8 cellular contexts compared by ENCODE assay signal in the genomic region with DNA sequence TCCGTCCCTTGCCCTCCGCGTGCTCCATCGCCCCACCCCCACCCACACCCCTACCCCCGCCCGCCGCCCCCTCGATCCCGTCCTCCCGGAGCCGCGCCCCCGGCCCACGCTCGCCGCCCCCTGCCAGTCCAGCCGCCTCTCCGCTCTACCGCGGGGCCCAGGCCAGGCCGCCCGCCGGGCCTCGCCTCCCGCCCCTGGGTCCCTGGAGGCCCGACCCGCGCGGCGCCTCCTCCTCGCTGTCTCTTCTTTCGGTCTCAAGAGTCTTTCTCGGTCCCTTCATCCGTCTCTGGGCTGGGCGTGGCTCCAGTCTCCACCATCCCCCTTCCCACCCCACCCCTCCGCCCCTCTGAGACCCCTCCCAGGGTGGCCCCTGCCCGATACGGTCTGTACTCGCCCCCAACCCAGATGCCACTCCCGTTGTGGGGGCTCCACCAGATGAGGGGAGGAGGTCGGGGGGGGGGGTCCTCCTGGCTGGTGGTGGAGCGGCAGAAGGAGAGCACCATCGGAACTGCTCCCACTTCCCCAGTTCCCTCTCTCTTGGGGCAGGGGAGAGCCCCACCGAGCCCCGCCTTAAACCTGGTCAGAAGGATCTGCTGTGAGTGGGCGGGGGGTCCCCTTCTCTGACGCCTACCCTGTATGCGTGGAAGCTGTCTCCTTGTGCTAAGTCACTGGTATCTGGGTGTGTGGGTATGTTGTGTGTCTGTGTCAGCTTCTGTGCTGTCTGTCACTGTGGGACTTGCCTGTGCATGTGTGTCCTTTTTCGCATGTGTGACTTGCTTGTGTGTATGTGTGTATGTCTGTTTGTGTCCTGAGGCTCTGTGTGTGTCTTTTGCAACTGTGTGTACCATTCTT. TPM values are rescaled to one million over a fixed set of nuclear protein-coding genes. Genes with fewer than 3 reads are reported as not detected.
A peak's percentile ranks its signal among the peaks of the same experiment; 100 is the strongest.
DNase-seq lines count a peak whose midpoint lies in the region; TF ChIP-seq lines count a peak whose summit lies in the region.

No MANE protein-coding gene starts in this region.

- no peaks in the 10 kb centered on the region for H3K9me3 ChIP-seq in mucosa of rectum (ENCODE audit: control insufficient read depth in 2 of 2, low read length in 2 of 2)
- H3K9me3 ChIP-seq in suprapubic skin: no peaks in the 10 kb centered on the region

- H3K4me1 ChIP-seq in mucosa of rectum (ENCODE audit: control insufficient read depth in 2 of 2, insufficient read depth in 2 of 2, low read length in 2 of 2) (peaks cover 59 to 63% of the 10 kb centered on the region in 2 donors), suprapubic skin (peaks cover 68% of the 10 kb centered on the region)

- peak; percentile 74 for DNase-seq in GM12865 (ENCODE audit: low read depth)
- DNase-seq in HT-29 (ENCODE audit: low spot score): peak; percentile 10
- peak; percentile 50 for DNase-seq in activated CD4-positive, CD25-positive, alpha-beta regulatory T cell treated with anti-CD3 and anti-CD28 coated beads, Interleukin-2, amount 50 U/mL, for 72 hours
- peak; percentile 28 for DNase-seq in effector CD4-positive, alpha-beta T cell
- DNase-seq in suprapubic skin (ENCODE audit: low spot score in 2 of 2): no peak
- no peak for DNase-seq in DMS153 treated with DMSO at 0.1 percent for 48 hours (lab: John Stamatoyannopoulos, UW; ENCODE audit: unreplicated experiment)
- no peak for DNase-seq in NCI-H2029 treated with DMSO at 0.1 percent for 48 hours (lab: John Stamatoyannopoulos, UW)

- TF ChIP-seq CTCF in GM12865 (IDR thresholded peaks at IDR 0.05; ENCODE audit: insufficient read depth, low read depth, low read length, missing control alignments) (no peak), suprapubic skin (IDR thresholded peaks at IDR 0.05) (no peak)

- TF ChIP-seq EP300 in suprapubic skin (IDR thresholded peaks at IDR 0.05): no peak

- TF ChIP-seq POLR2A in suprapubic skin (IDR thresholded peaks at IDR 0.05): no peak

- H3K36me3 ChIP-seq in mucosa of rectum (ENCODE audit: control insufficient read depth in 2 of 2, insufficient read depth in 2 of 2, low read length in 2 of 2) (peaks cover 9 to 15% of the 10 kb centered on the region in 2 donors), suprapubic skin (no peaks in the 10 kb centered on the region)

- H3K9ac ChIP-seq in mucosa of rectum (ENCODE audit: low read depth in 1 of 2, low read length in 2 of 2): peak overlapping the region; percentile 87 to 97

- H3K4me3 ChIP-seq in GM12865 (ENCODE audit: low read depth, low read length): peak overlapping the region; percentile 89
- peak overlapping the region; percentile 65 to 86 for H3K4me3 ChIP-seq in mucosa of rectum (ENCODE audit: low read length in 2 of 2)
- peak overlapping the region; percentile 92 for H3K4me3 ChIP-seq in suprapubic skin

- H3K27ac ChIP-seq in mucosa of rectum (ENCODE audit: low read depth in 2 of 2, low read length in 2 of 2) (peak overlapping the region; percentile 92 to 94), suprapubic skin (peak overlapping the region; percentile 85)

- H3K27me3 ChIP-seq in mucosa of rectum (ENCODE audit: control insufficient read depth in 2 of 2, insufficient read depth in 2 of 2, low read length in 2 of 2): no peaks in the 10 kb centered on the region
- H3K27me3 ChIP-seq in suprapubic skin: no peaks in the 10 kb centered on the region

- 3% methylated on average over 15 of the region's 49 CpGs for WGBS in suprapubic skin

RNA-seq across cellular contexts. Expression of a gene that starts 1.0 kb away (rescaled TPM):
- 5.2 and 5.9 TPM in 2 replicates for total RNA-seq in HT-29 (2014; rRNA removed; shearing (Covaris generic))
- total RNA-seq in suprapubic skin: 10 to 100 TPM; 27.9 to 31.3 (median 29.3) TPM

RNA-seq across cellular contexts. Expression of a gene that starts 31.8 kb away (rescaled TPM):
- 10.6 and 12.0 TPM in 2 replicates for total RNA-seq in HT-29 (2014; rRNA removed; shearing (Covaris generic))
- 10 to 100 TPM in 2 of 4 donors, 1 to 10 TPM in 2; 8.3 to 19.7 (median 10.2) TPM for total RNA-seq in suprapubic skin

Comparison
In these comparisons a context has a peak if more than half of its experiments do, and no peak if none do; other contexts are left out.
1. DNase-seq: peak in GM12865 (single experiment), HT-29 (single experiment), activated CD4-positive, CD25-positive, alpha-beta regulatory T cell treated with anti-CD3 and anti-CD28 coated beads, Interleukin-2, amount 50 U/mL, for 72 hours (single experiment) and effector CD4-positive, alpha-beta T cell (single experiment); none in suprapubic skin (0 of 2), DMS153 treated with DMSO at 0.1 percent for 48 hours (single experiment) and NCI-H2029 treated with DMSO at 0.1 percent for 48 hours (single experiment).
2. Peak in every context shown above with its lines, with median percentiles within 50 percentile points of each other: H3K4me3 ChIP-seq.